ENCODE assay signal across 8 cellular contexts in genomic region chr12:98644433-98644711, GRCh38. TPM values are rescaled to one million over a fixed set of nuclear protein-coding genes. Genes with fewer than 3 reads are reported as not detected.
A peak's percentile ranks its signal among the peaks of the same experiment; 100 is the strongest.
DNase-seq lines count a peak whose midpoint lies in the region; ATAC-seq and TF ChIP-seq lines count a peak whose summit lies in the region.

No MANE protein-coding gene starts in this region.

- peak overlapping the region; percentile 99 to 100 for H3K4me3 Mint-ChIP-seq in stimulated activated naive B cell treated with anti-CD40 and anti-IgM and Interleukin-4, amounts not matched to agents 10 μg/mL and 1 μg/mL and 100 μg/mL, for 72 hours

- H3K9ac ChIP-seq in iPS-15b (ENCODE audit: low read depth, low read length) = peak overlapping the region; percentile 73

- TF ChIP-seq CTCF in GM20000 (IDR thresholded peaks at IDR 0.05; ENCODE audit: extremely low read depth, missing control alignments) = no peak

- DNase-seq in GM04504 (ENCODE audit: low read depth) = peak; percentile 24
- DNase-seq in GM20000 (ENCODE audit: low spot score) = peak; percentile 24
- DNase-seq in activated naive CD4-positive, alpha-beta T cell treated with anti-CD3 and anti-CD28 coated beads, Interleukin-2, amount 50 U/mL, for 72 hours (ENCODE audit: low spot score in 2 of 2) = no peak
- DNase-seq in stimulated activated naive B cell treated with anti-CD40 and anti-IgM and Interleukin-4, amounts not matched to agents 10 μg/mL and 1 μg/mL and 100 μg/mL, for 72 hours = no peak
- DNase-seq in RPMI8226 = no peak
- DNase-seq in NCI-H1436 (lab: John Stamatoyannopoulos, UW) = no peak

- peaks cover 6 to 21% of the 10 kb centered on the region in 2 donors for H3K36me3 Mint-ChIP-seq in activated naive CD4-positive, alpha-beta T cell treated with anti-CD3 and anti-CD28 coated beads, Interleukin-2, amount 50 U/mL, for 72 hours
- peaks cover 5 to 8% of the 10 kb centered on the region in 2 donors for H3K36me3 Mint-ChIP-seq in stimulated activated naive B cell treated with anti-CD40 and anti-IgM and Interleukin-4, amounts not matched to agents 10 μg/mL and 1 μg/mL and 100 μg/mL, for 72 hours

- H3K27ac Mint-ChIP-seq in activated naive CD4-positive, alpha-beta T cell treated with anti-CD3 and anti-CD28 coated beads, Interleukin-2, amount 50 U/mL, for 72 hours = peak overlapping the region; percentile 69 to 96
- peak overlapping the region; percentile 98 for H3K27ac Mint-ChIP-seq in stimulated activated naive B cell treated with anti-CD40 and anti-IgM and Interleukin-4, amounts not matched to agents 10 μg/mL and 1 μg/mL and 100 μg/mL, for 72 hours

- H3K9me3 ChIP-seq in iPS-15b (ENCODE audit: control insufficient read depth, insufficient read depth, low read length) = no peaks in the 10 kb centered on the region

- no peaks in the 10 kb centered on the region for H3K27me3 Mint-ChIP-seq in stimulated activated naive B cell treated with anti-CD40 and anti-IgM and Interleukin-4, amounts not matched to agents 10 μg/mL and 1 μg/mL and 100 μg/mL, for 72 hours

- no peaks in the 10 kb centered on the region for H3K9me3 Mint-ChIP-seq in activated naive CD4-positive, alpha-beta T cell treated with anti-CD3 and anti-CD28 coated beads, Interleukin-2, amount 50 U/mL, for 72 hours
- no peaks in the 10 kb centered on the region for H3K9me3 Mint-ChIP-seq in stimulated activated naive B cell treated with anti-CD40 and anti-IgM and Interleukin-4, amounts not matched to agents 10 μg/mL and 1 μg/mL and 100 μg/mL, for 72 hours

- peak overlapping the region; percentile 93 for H3K4me3 ChIP-seq in iPS-15b (ENCODE audit: low read depth, low read length)

- no peaks in the 10 kb centered on the region for H3K27me3 ChIP-seq in iPS-15b (ENCODE audit: control insufficient read depth, insufficient read depth, low read length)

- H3K4me1 Mint-ChIP-seq in stimulated activated naive B cell treated with anti-CD40 and anti-IgM and Interleukin-4, amounts not matched to agents 10 μg/mL and 1 μg/mL and 100 μg/mL, for 72 hours = peaks cover 6 to 12% of the 10 kb centered on the region in 2 donors

- H3K36me3 ChIP-seq in iPS-15b (ENCODE audit: control insufficient read depth, insufficient read depth, low read length) = no peaks in the 10 kb centered on the region

- H3K4me1 ChIP-seq in iPS-15b (ENCODE audit: control insufficient read depth, insufficient read depth, low read length) = peaks cover 4% of the 10 kb centered on the region

- ATAC-seq in HG03558 (IDR thresholded peaks at IDR 0.05; ENCODE audit: extremely low read depth, unreplicated experiment) = peak; percentile 12
- peak; percentile 14 to 21 for ATAC-seq in activated naive CD4-positive, alpha-beta T cell treated with anti-CD3 and anti-CD28 coated beads, Interleukin-2, amount 50 U/mL, for 72 hours
- peak; percentile 34 to 35 for ATAC-seq in stimulated activated naive B cell treated with anti-CD40 and anti-IgM and Interleukin-4, amounts not matched to agents 10 μg/mL and 1 μg/mL and 100 μg/mL, for 72 hours (replicated peaks)

RNA-seq across cellular contexts. Expression of gene IKBIP, which starts 0.2 kb away (rescaled TPM):
- total RNA-seq in activated naive CD4-positive, alpha-beta T cell treated with anti-CD3 and anti-CD28 coated beads, Interleukin-2, amount 50 U/mL, for 72 hours = 10 to 100 TPM; 12.8 to 28.2 TPM

RNA-seq across cellular contexts. Expression of gene APAF1, which starts 0.7 kb away (rescaled TPM):
- total RNA-seq in activated naive CD4-positive, alpha-beta T cell treated with anti-CD3 and anti-CD28 coated beads, Interleukin-2, amount 50 U/mL, for 72 hours = 10 to 100 TPM; 31.4 to 33.1 TPM

RNA-seq across cellular contexts. Expression of gene SLC25A3, which starts 50.9 kb away (rescaled TPM):
- 100 to 1,000 TPM; 563 to 791 TPM for total RNA-seq in activated naive CD4-positive, alpha-beta T cell treated with anti-CD3 and anti-CD28 coated beads, Interleukin-2, amount 50 U/mL, for 72 hours

Comparison
In these comparisons a context has a peak if more than half of its experiments do, and no peak if none do; other contexts are left out.
1. DNase-seq: peak in GM04504 (single experiment) and GM20000 (single experiment); none in activated naive CD4-positive, alpha-beta T cell treated with anti-CD3 and anti-CD28 coated beads, Interleukin-2, amount 50 U/mL, for 72 hours (0 of 2), stimulated activated naive B cell treated with anti-CD40 and anti-IgM and Interleukin-4, amounts not matched to agents 10 μg/mL and 1 μg/mL and 100 μg/mL, for 72 hours (single experiment), RPMI8226 (single experiment) and NCI-H1436 (single experiment).
2. Peak in every context shown above with its lines, with median percentiles within 50 percentile points of each other: ATAC-seq.